11 cellular contexts compared by ENCODE assay signal in genomic region chr15:34217587-34218225, GRCh38. TPM values are rescaled to one million over a fixed set of nuclear protein-coding genes. Genes with fewer than 3 reads are reported as not detected.
DNase-seq lines count a peak whose midpoint lies in the region; TF ChIP-seq lines count a peak whose summit lies in the region.
"Had no signal": no experiment of that assay in that cellular context is flagged by ENCODE, and none has a peak within 500 bp of the region (broad histone marks: within the 10 kb centered on the region; RNA-seq: fewer than 3 reads in every experiment).

No MANE protein-coding gene starts in this region.

- no peak for TF ChIP-seq POLR2A in breast epithelium (IDR thresholded peaks at IDR 0.05)

- H3K4me3 ChIP-seq in breast epithelium (no peak overlapping the region), fibroblast of mammary gland (ENCODE audit: control insufficient read depth, low read depth, low read length) (no peak overlapping the region), left ventricle myocardium inferior (no peak overlapping the region)

- no peak for TF ChIP-seq CTCF in MCF 10A (IDR thresholded peaks at IDR 0.05; ENCODE audit: unreplicated experiment)
- no peak for TF ChIP-seq CTCF in breast epithelium (IDR thresholded peaks at IDR 0.05)
- no peak for TF ChIP-seq CTCF in fibroblast of mammary gland (conservative IDR thresholded peaks at IDR 0.05; ENCODE audit: control insufficient read depth, insufficient read depth, low read depth, low read length)
- no peak for TF ChIP-seq CTCF in left ventricle myocardium inferior (IDR thresholded peaks at IDR 0.05; ENCODE audit: borderline replicate concordance)

- POLR2A ChIA-PET in MCF 10A (lab: Yijun Ruan, JAX), result interaction anchor here (0.9 to 1.9 kb wide), 4 partner anchors 8 to 149 kb away, joined by 4 to 10 read pairs (median 7); partner anchors contain the start of genes EMC7, KATNBL1, LPCAT4 and PGBD4

- H3K4me1 ChIP-seq in breast epithelium, result no peaks in the 10 kb centered on the region
- no peaks in the 10 kb centered on the region for H3K4me1 ChIP-seq in left ventricle myocardium inferior

- H3K4me1 Mint-ChIP-seq in MCF 10A (ENCODE audit: insufficient read depth, unreplicated experiment), result peaks cover 7% of the 10 kb centered on the region
- H3K4me1 Mint-ChIP-seq in T-helper 2 cell treated with Interferon-gamma antibody and Interleukin-4, amounts not matched to agents 5 μg/mL and 100 μg/mL, for 36 hours (ENCODE audit: low read depth), result peaks cover 3% of the 10 kb centered on the region

- H3K27ac Mint-ChIP-seq in MCF 10A (ENCODE audit: low read depth, unreplicated experiment), result no peak overlapping the region
- H3K27ac Mint-ChIP-seq in T-helper 2 cell treated with Interferon-gamma antibody and Interleukin-4, amounts not matched to agents 5 μg/mL and 100 μg/mL, for 36 hours, result no peak overlapping the region

- no peaks in the 10 kb centered on the region for H3K27me3 Mint-ChIP-seq in MCF 10A (ENCODE audit: insufficient read depth, unreplicated experiment)
- H3K27me3 Mint-ChIP-seq in T-helper 2 cell treated with Interferon-gamma antibody and Interleukin-4, amounts not matched to agents 5 μg/mL and 100 μg/mL, for 36 hours (ENCODE audit: low read depth), result no peaks in the 10 kb centered on the region

- intact Hi-C loops in MCF 10A (cut with micrococcal nuclease), result no loop called here
- intact Hi-C loops in breast epithelium (cut with DNase I; ENCODE audit: low total_unique reads), result no loop called here
- intact Hi-C loops in left ventricle myocardium inferior (cut with micrococcal nuclease), result no loop called here

- no peak overlapping the region for H3K4me3 Mint-ChIP-seq in MCF 10A (ENCODE audit: unreplicated experiment)
- no peak overlapping the region for H3K4me3 Mint-ChIP-seq in T-helper 2 cell treated with Interferon-gamma antibody and Interleukin-4, amounts not matched to agents 5 μg/mL and 100 μg/mL, for 36 hours

- no peaks in the 10 kb centered on the region for H3K36me3 Mint-ChIP-seq in MCF 10A (ENCODE audit: insufficient read depth, unreplicated experiment)
- no peaks in the 10 kb centered on the region for H3K36me3 Mint-ChIP-seq in T-helper 2 cell treated with Interferon-gamma antibody and Interleukin-4, amounts not matched to agents 5 μg/mL and 100 μg/mL, for 36 hours (ENCODE audit: low read depth)

- no peaks in the 10 kb centered on the region for H3K36me3 ChIP-seq in breast epithelium
- H3K36me3 ChIP-seq in left ventricle myocardium inferior, result no peaks in the 10 kb centered on the region

- H3K9me3 ChIP-seq in breast epithelium (no peaks in the 10 kb centered on the region), left ventricle myocardium inferior (replicated peaks) (no peaks in the 10 kb centered on the region)

- CTCF ChIA-PET in MCF 10A (lab: Yijun Ruan, JAX), result interaction anchor here (1.1 kb wide), 1 partner anchor 9 kb away, joined by 3 read pairs; no protein-coding TSS in a partner anchor

- H3K27ac ChIP-seq in breast epithelium (no peak overlapping the region), left ventricle myocardium inferior (replicated peaks) (no peak overlapping the region)

- no TSS peak for BruUV-seq in MCF 10A (replicated peaks; lab: Mats Ljungman, UMichigan)

- H3K9me3 Mint-ChIP-seq in MCF 10A (ENCODE audit: unreplicated experiment), result no peaks in the 10 kb centered on the region
- no peaks in the 10 kb centered on the region for H3K9me3 Mint-ChIP-seq in T-helper 2 cell treated with Interferon-gamma antibody and Interleukin-4, amounts not matched to agents 5 μg/mL and 100 μg/mL, for 36 hours

- DNase-seq in MCF 10A (ENCODE audit: unreplicated experiment) (peak; percentile 44), breast epithelium (ENCODE audit: low spot score in 2 of 2) (no peak), RPMI7951 (ENCODE audit: low read depth) (peak; percentile 88), fibroblast of mammary gland (ENCODE audit: low read depth) (peak; percentile 68), left ventricle myocardium inferior (no peak), NCI-H146 treated with DMSO at 0.1 percent for 48 hours (lab: John Stamatoyannopoulos, UW; ENCODE audit: unreplicated experiment) (no peak), cortex of kidney (lab: John Stamatoyannopoulos, UW) (no peak)
- DNase-seq in T-helper 2 cell treated with Interferon-gamma antibody and Interleukin-4, amounts not matched to agents 5 μg/mL and 100 μg/mL, for 36 hours (ENCODE audit: low spot score), result no peak
- DNase-seq: cerebellar nuclear complex, MM.1S, NCI-H2171 had no signal

- H3K27me3 ChIP-seq in breast epithelium (no peaks in the 10 kb centered on the region), left ventricle myocardium inferior (ENCODE audit: low read depth) (no peaks in the 10 kb centered on the region)

RNA-seq across cellular contexts. Expression of gene EMC4, which starts 7.1 kb away (rescaled TPM):
- 115 and 119 TPM in 2 replicates for total RNA-seq in MCF 10A (2022)
- total RNA-seq in breast epithelium, result 100 to 1,000 TPM; 121 to 157 (median 123) TPM
- 238 and 265 TPM in 2 replicates for total RNA-seq in RPMI7951 (2014; rRNA removed; shearing (Covaris generic))
- 86.6 TPM for total RNA-seq in left ventricle myocardium inferior

RNA-seq across cellular contexts. Expression of gene KATNBL1, which starts 7.8 kb away (rescaled TPM):
- total RNA-seq in MCF 10A (2022), result 38.2 and 47.6 TPM in 2 replicates
- 10 to 100 TPM; 43.7 to 67.6 (median 61.0) TPM for total RNA-seq in breast epithelium
- 49.4 and 57.8 TPM in 2 replicates for total RNA-seq in RPMI7951 (2014; rRNA removed; shearing (Covaris generic))
- 14.9 TPM for total RNA-seq in left ventricle myocardium inferior

Comparison
In these comparisons a context has a peak if more than half of its experiments do, and no peak if none do; other contexts are left out.
1. DNase-seq: peak in MCF 10A (single experiment), RPMI7951 (single experiment) and fibroblast of mammary gland (single experiment); none in breast epithelium (0 of 2), T-helper 2 cell treated with Interferon-gamma antibody and Interleukin-4, amounts not matched to agents 5 μg/mL and 100 μg/mL, for 36 hours (single experiment), left ventricle myocardium inferior (single experiment), NCI-H146 treated with DMSO at 0.1 percent for 48 hours (single experiment) and cortex of kidney (single experiment).